Comparison of ENCODE assay signal across 8 cellular contexts in the genomic region with DNA sequence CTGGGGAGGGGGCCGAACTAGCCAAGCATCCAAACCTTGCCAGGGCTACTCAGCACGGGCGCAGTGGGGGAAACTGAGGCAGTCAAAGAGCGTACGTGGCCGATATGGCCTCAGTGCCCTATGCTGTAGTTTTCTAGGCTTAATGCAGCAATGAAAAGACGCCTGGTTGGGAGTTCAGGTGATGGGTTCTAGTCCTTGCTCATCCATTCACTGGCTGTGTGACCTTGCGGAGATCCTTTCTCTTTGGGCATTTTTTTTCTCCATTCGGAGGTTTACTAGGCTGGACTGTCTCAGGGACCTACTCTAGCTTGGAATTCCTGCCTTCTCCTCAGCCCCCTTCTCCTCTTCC. TPM values are rescaled to one million over a fixed set of nuclear protein-coding genes. Genes with fewer than 3 reads are reported as not detected.
A peak's percentile ranks its signal among the peaks of the same experiment; 100 is the strongest.
DNase-seq lines count a peak whose midpoint lies in the region; ATAC-seq and TF ChIP-seq lines count a peak whose summit lies in the region.

No MANE protein-coding gene starts in this region.

- peak overlapping the region; percentile 83 for H3K4me3 Mint-ChIP-seq in activated CD4-positive, alpha-beta memory T cell treated with anti-CD3 and anti-CD28 coated beads for 36 hours

- intact Hi-C loops in activated CD4-positive, alpha-beta memory T cell treated with anti-CD3 and anti-CD28 coated beads for 36 hours (cut with micrococcal nuclease), result loop anchor here (1.0 to 5.0 kb wide), 3 partner anchors 15 to 37 kb away; a partner anchor contains a TSS
- intact Hi-C loops in spleen (cut with DNase I; ENCODE audit: low total_unique reads), result no loop called here

- peak overlapping the region; percentile 88 for H3K4me3 ChIP-seq in HAP-1
- H3K4me3 ChIP-seq in hepatocyte, result peak overlapping the region; percentile 90
- H3K4me3 ChIP-seq in spleen, result peak overlapping the region; percentile 70 to 97 (median 88)

- H3K79me2 ChIP-seq in hepatocyte, result peaks cover 13% of the 10 kb centered on the region

- no peak for ATAC-seq in HG03457 (IDR thresholded peaks at IDR 0.05; ENCODE audit: unreplicated experiment)

- no peaks in the 10 kb centered on the region for H3K9me3 Mint-ChIP-seq in activated CD4-positive, alpha-beta memory T cell treated with anti-CD3 and anti-CD28 coated beads for 36 hours

- no peaks in the 10 kb centered on the region for H4K20me1 ChIP-seq in hepatocyte (ENCODE audit: insufficient read depth, poor library complexity, severe bottlenecking)

- DNase-seq in HAP-1 (ENCODE audit: low spot score in 2 of 2), result no peak
- no peak for DNase-seq in activated CD4-positive, alpha-beta memory T cell treated with anti-CD3 and anti-CD28 coated beads for 36 hours
- no peak for DNase-seq in hepatocyte (ENCODE audit: low spot score)
- DNase-seq in spleen, result no peak
- DNase-seq in putamen (ENCODE audit: low spot score), result no peak
- DNase-seq in D341Med (ENCODE audit: low spot score), result no peak
- no peak for DNase-seq in iPS-NIHi7 (ENCODE audit: extremely low spot score)

- WGBS in hepatocyte (ENCODE audit: low lambda C conversion rate, missing lambda C conversion rate), result 10% methylated on average over 9 of the region's 9 CpGs
- 3 to 6% (median 5%) methylated on average over 8 to 9 of the region's 9 CpGs for WGBS in spleen, 5 donors

- H3K27ac ChIP-seq in hepatocyte, result peak overlapping the region; percentile 99
- H3K27ac ChIP-seq in spleen, result peak overlapping the region; percentile 91 to 100 (median 99)

- H3K4me2 ChIP-seq in hepatocyte, result peak overlapping the region; percentile 96

- H3K36me3 ChIP-seq in HAP-1 (replicated peaks) (no peaks in the 10 kb centered on the region; the same call in 1 of the 2 replicates), hepatocyte (replicated peaks; ENCODE audit: insufficient read depth, low read depth) (no peaks in the 10 kb centered on the region), spleen (peaks cover 0 to 27% (median 0%) of the 10 kb centered on the region in 6 donors)

- H3K4me1 ChIP-seq in HAP-1 (peaks cover 21% of the 10 kb centered on the region), hepatocyte (ENCODE audit: insufficient read depth) (peaks cover 16% of the 10 kb centered on the region), spleen (peaks cover 20 to 54% (median 36%) of the 10 kb centered on the region in 6 donors)

- no peaks in the 10 kb centered on the region for H3K36me3 Mint-ChIP-seq in activated CD4-positive, alpha-beta memory T cell treated with anti-CD3 and anti-CD28 coated beads for 36 hours

- H3K4me1 Mint-ChIP-seq in activated CD4-positive, alpha-beta memory T cell treated with anti-CD3 and anti-CD28 coated beads for 36 hours (ENCODE audit: low read depth), result peaks cover 29% of the 10 kb centered on the region

- H3K27me3 Mint-ChIP-seq in activated CD4-positive, alpha-beta memory T cell treated with anti-CD3 and anti-CD28 coated beads for 36 hours, result no peaks in the 10 kb centered on the region

- CTCF ChIA-PET in activated CD4-positive, alpha-beta memory T cell treated with anti-CD3 and anti-CD28 coated beads for 36 hours (lab: Charles Lee), result interaction anchor here (1.5 to 6.6 kb wide), 5 partner anchors 15 to 124 kb away, joined by 4 to 82 read pairs (median 69); a partner anchor contains a TSS

- TF ChIP-seq POLR2A in spleen (IDR thresholded peaks at IDR 0.05), result no peak

- POLR2A ChIA-PET in activated CD4-positive, alpha-beta memory T cell treated with anti-CD3 and anti-CD28 coated beads for 36 hours (lab: Charles Lee), result interaction anchor here (1.1 to 3.6 kb wide), 6 partner anchors 15 to 115 kb away, joined by 3 to 58 read pairs (median 4); a partner anchor contains a TSS

- no peaks in the 10 kb centered on the region for H3K9me3 ChIP-seq in HAP-1
- no peaks in the 10 kb centered on the region for H3K9me3 ChIP-seq in hepatocyte (ENCODE audit: low read depth)
- no peaks in the 10 kb centered on the region for H3K9me3 ChIP-seq in spleen

- in situ Hi-C loops in HAP-1 (cut with MboI; ENCODE audit: low sequenced_read_pairs), result no loop called here

- no peaks in the 10 kb centered on the region for H3K9me2 ChIP-seq in hepatocyte (replicated peaks; ENCODE audit: insufficient read depth)

- TF ChIP-seq CTCF in hepatocyte (IDR thresholded peaks at IDR 0.05; ENCODE audit: poor library complexity), result no peak
- TF ChIP-seq CTCF in spleen (IDR thresholded peaks at IDR 0.05 in 8 of 11, conservative IDR thresholded peaks at IDR 0.05 in 3 of 11), result no peak

- H3K27me3 ChIP-seq in HAP-1 (ENCODE audit: low read depth) (no peaks in the 10 kb centered on the region), hepatocyte (no peaks in the 10 kb centered on the region), spleen (replicated peaks in 1 of 7) (no peaks in the 10 kb centered on the region)

- peak overlapping the region; percentile 80 for H2AFZ ChIP-seq in hepatocyte

- H3K27ac Mint-ChIP-seq in activated CD4-positive, alpha-beta memory T cell treated with anti-CD3 and anti-CD28 coated beads for 36 hours, result peak overlapping the region; percentile 89

RNA-seq across cellular contexts. Expression of a gene that starts 0.9 kb away (rescaled TPM):
- 10 to 100 TPM; 45.2 to 47.9 TPM for total RNA-seq in activated CD4-positive, alpha-beta memory T cell treated with anti-CD3 and anti-CD28 coated beads for 36 hours
- total RNA-seq in hepatocyte (42.1 and 49.4 TPM in 2 replicates), spleen (10 to 100 TPM; 28.2 to 40.9 (median 33.2) TPM)
- polyA plus RNA-seq in hepatocyte (78.2 and 82.0 TPM in 2 replicates), spleen (10 to 100 TPM; 43.7 to 48.4 (median 44.5) TPM)

RNA-seq across cellular contexts. Expression of a gene that starts 1.6 kb away (rescaled TPM):
- 10 to 100 TPM; 15.6 to 17.3 TPM for total RNA-seq in activated CD4-positive, alpha-beta memory T cell treated with anti-CD3 and anti-CD28 coated beads for 36 hours
- total RNA-seq in hepatocyte (19.8 and 20.3 TPM in 2 replicates), spleen (10 to 100 TPM; 14.3 to 22.6 (median 20.5) TPM)
- polyA plus RNA-seq in hepatocyte (39.9 and 41.6 TPM in 2 replicates), spleen (10 to 100 TPM; 10.2 to 31.2 (median 27.7) TPM)

RNA-seq across cellular contexts. Expression of a gene that starts 35.7 kb away (rescaled TPM):
- 1 to 10 TPM; 6.3 to 7.1 TPM for total RNA-seq in activated CD4-positive, alpha-beta memory T cell treated with anti-CD3 and anti-CD28 coated beads for 36 hours
- total RNA-seq in hepatocyte (1.1 and 1.2 TPM in 2 replicates), spleen (1 to 10 TPM in 6 of 7 donors, under 1 TPM in 1; 0.83 to 3.6 (median 1.6) TPM)
- polyA plus RNA-seq in hepatocyte (1.9 and 2.1 TPM in 2 replicates), spleen (under 1 TPM; 0.35 to 0.77 (median 0.46) TPM)

RNA-seq across cellular contexts. Expression of a gene that starts 36.2 kb away (rescaled TPM):
- 100 to 1,000 TPM; 138 to 146 TPM for total RNA-seq in activated CD4-positive, alpha-beta memory T cell treated with anti-CD3 and anti-CD28 coated beads for 36 hours
- total RNA-seq in hepatocyte (191 and 209 TPM in 2 replicates), spleen (100 to 1,000 TPM; 113 to 154 (median 136) TPM)
- polyA plus RNA-seq in hepatocyte (440 and 454 TPM in 2 replicates), spleen (100 to 1,000 TPM; 193 to 203 (median 200) TPM)

RNA-seq across cellular contexts. Expression of a gene that starts 45.9 kb away (rescaled TPM):
- total RNA-seq in activated CD4-positive, alpha-beta memory T cell treated with anti-CD3 and anti-CD28 coated beads for 36 hours, result 10 to 100 TPM; 32.9 to 34.1 TPM
- 8.1 and 8.8 TPM in 2 replicates for total RNA-seq in hepatocyte
- polyA plus RNA-seq in hepatocyte, result 26.0 and 27.1 TPM in 2 replicates
- 10 to 100 TPM in 6 of 7 donors, 1 to 10 TPM in 1; 9.9 to 19.3 (median 15.6) TPM for total RNA-seq in spleen
- 10 to 100 TPM in 1 of 3 donors, 1 to 10 TPM in 2; 6.5 to 13.2 (median 9.4) TPM for polyA plus RNA-seq in spleen
